13 cellular contexts compared by ENCODE assay signal in genomic region chr11:76824980-76825725, GRCh38. TPM values are rescaled to one million over a fixed set of nuclear protein-coding genes. Genes with fewer than 3 reads are reported as not detected.
DNase-seq lines count a peak whose midpoint lies in the region; ATAC-seq and TF ChIP-seq lines count a peak whose summit lies in the region.
"Had no signal": no experiment of that assay in that cellular context is flagged by ENCODE, and none has a peak within 500 bp of the region (broad histone marks: within the 10 kb centered on the region; RNA-seq: fewer than 3 reads in every experiment).

No MANE protein-coding gene starts in this region.

- H3K14ac ChIP-seq in IMR-90 (replicated peaks; ENCODE audit: low read depth, low read length) = no peak overlapping the region

- H3K27ac Mint-ChIP-seq in CD14-positive monocyte = peak overlapping the region in 5 of 7 donors; percentile 7 to 91 (median 28)

- peaks cover 3% of the 10 kb centered on the region for H3K4me1 ChIP-seq in IMR-90 (ENCODE audit: control insufficient read depth, insufficient read depth, low read length)
- H3K4me1 ChIP-seq in parathyroid adenoma = no peaks in the 10 kb centered on the region
- H3K4me1 ChIP-seq in body of pancreas = no peaks in the 10 kb centered on the region
- H3K4me1 ChIP-seq in HAP-1 = no peaks in the 10 kb centered on the region

- no peak overlapping the region for H2AK9ac ChIP-seq in IMR-90 (replicated peaks; ENCODE audit: low read depth, low read length, poor library complexity)

- no peak overlapping the region for H3K18ac ChIP-seq in IMR-90 (ENCODE audit: low read depth, low read length)

- H3K9ac ChIP-seq in IMR-90 (ENCODE audit: low read depth, low read length) (no peak overlapping the region), parathyroid adenoma (no peak overlapping the region)

- POLR2A ChIA-PET in IMR-90 (lab: Charles Lee; ENCODE audit: unreplicated experiment) = no interaction called here

- no peak for TF ChIP-seq POLR2A in IMR-90 (IDR thresholded peaks at IDR 0.05; ENCODE audit: low read depth, low read length)
- TF ChIP-seq POLR2A in body of pancreas (IDR thresholded peaks at IDR 0.05) = no peak

- dilution Hi-C loops in IMR-90 (cut with HindIII; ENCODE audit: low sequenced_read_pairs, unreplicated experiment) = no loop called here

- no peak overlapping the region; the same call in 1 of the 2 replicates for H2AK5ac ChIP-seq in IMR-90 (ENCODE audit: low read depth, low read length)

- BruUV-seq in IMR-90 (replicated peaks; lab: Mats Ljungman, UMichigan) = no TSS peak

- no peak overlapping the region for H4K91ac ChIP-seq in IMR-90 (ENCODE audit: insufficient read depth, low read depth, low read length)

- H3K9me3 ChIP-seq in IMR-90 (ENCODE audit: control insufficient read depth, insufficient read depth, low read length) (no peaks in the 10 kb centered on the region; the same call in 1 of the 2 replicates), parathyroid adenoma (ENCODE audit: control insufficient read depth, low read length) (no peaks in the 10 kb centered on the region), body of pancreas (no peaks in the 10 kb centered on the region), HAP-1 (0 out of 2 replicates have a peak, but pooled peaks cover 2% of the 10 kb centered on the region)

- H3K27ac ChIP-seq in IMR-90 (ENCODE audit: insufficient read depth, low read length) (no peak overlapping the region), parathyroid adenoma (peak overlapping the region; percentile 11), body of pancreas (no peak overlapping the region)
- H3K27ac ChIP-seq: SK-N-MC had no signal

- no peak for TF ChIP-seq CTCF in CD14-positive monocyte (IDR thresholded peaks at IDR 0.05)
- TF ChIP-seq CTCF in IMR-90 (conservative IDR thresholded peaks at IDR 0.05; ENCODE audit: low read depth, low read length) = no peak
- no peak for TF ChIP-seq CTCF in parathyroid adenoma (IDR thresholded peaks at IDR 0.05)
- no peak for TF ChIP-seq CTCF in body of pancreas (IDR thresholded peaks at IDR 0.05)

- no peak overlapping the region for H3K56ac ChIP-seq in IMR-90 (ENCODE audit: extremely low read depth, insufficient read depth, low read length)

- no peak overlapping the region for H3K4ac ChIP-seq in IMR-90 (ENCODE audit: low read depth, low read length)

- H4K8ac ChIP-seq in IMR-90 (ENCODE audit: low read depth in 2 of 2, low read length in 2 of 2) = no peak overlapping the region

- H2BK5ac ChIP-seq in IMR-90 (ENCODE audit: low read depth, low read length, poor library complexity, severe bottlenecking) = no peak overlapping the region

- no peak overlapping the region for H3K23ac ChIP-seq in IMR-90 (ENCODE audit: low read depth, low read length)

- no peak overlapping the region for H3K4me2 ChIP-seq in IMR-90 (ENCODE audit: low read depth, low read length)
- no peak overlapping the region for H3K4me2 ChIP-seq in parathyroid adenoma (ENCODE audit: low read length)

- intact Hi-C loops in CD14-positive monocyte (cut with micrococcal nuclease) = loop anchor here in 1 of 2 donors (5.0 kb wide), 1 partner anchor 37 kb away; the partner anchor contains the start of gene ACER3
- intact Hi-C loops in IMR-90 (cut with micrococcal nuclease) = no loop called here
- intact Hi-C loops in body of pancreas (cut with DNase I) = no loop called here

- H2BK15ac ChIP-seq in IMR-90 (ENCODE audit: low read depth, low read length) = no peak overlapping the region

- no peaks in the 10 kb centered on the region for H3K36me3 Mint-ChIP-seq in CD14-positive monocyte

- H3K79me1 ChIP-seq in IMR-90 (ENCODE audit: low read depth in 1 of 2, low read length in 2 of 2) = no peaks in the 10 kb centered on the region

- peaks cover 5% of the 10 kb centered on the region for H3K9me1 ChIP-seq in IMR-90 (ENCODE audit: insufficient read depth, low read length)

- H3K9me3 Mint-ChIP-seq in CD14-positive monocyte = peaks cover 0 to 11% (median 1%) of the 10 kb centered on the region in 7 donors

- no peaks in the 10 kb centered on the region for H4K20me1 ChIP-seq in IMR-90 (ENCODE audit: insufficient read depth, low read length)

- no peak overlapping the region for H4K5ac ChIP-seq in IMR-90 (ENCODE audit: low read depth, low read length)

- no peak overlapping the region for H2BK120ac ChIP-seq in IMR-90 (ENCODE audit: low read depth, low read length)

- WGBS in IMR-90 (ENCODE audit: extremely low coverage in 2 of 2, insufficient read length in 1 of 2), 2 experiments = no CpG with 5 or more reads among the region's 5 CpGs
- 64 to 80% methylated on average over 4 to 5 of the region's 5 CpGs for WGBS in body of pancreas, 2 donors

- H3K79me2 ChIP-seq in parathyroid adenoma = no peaks in the 10 kb centered on the region

- peaks cover 44% of the 10 kb centered on the region for H3K4me1 Mint-ChIP-seq in CD14-positive monocyte

- no peaks in the 10 kb centered on the region for H3K36me3 ChIP-seq in IMR-90 (ENCODE audit: control insufficient read depth, insufficient read depth, low read length)
- H3K36me3 ChIP-seq in parathyroid adenoma (ENCODE audit: control insufficient read depth, insufficient read depth, low read length) = no peaks in the 10 kb centered on the region
- H3K36me3 ChIP-seq in body of pancreas (replicated peaks in 1 of 2; ENCODE audit: insufficient read depth in 1 of 2, low read depth in 2 of 2) = no peaks in the 10 kb centered on the region
- H3K36me3 ChIP-seq in HAP-1 (replicated peaks) = no peaks in the 10 kb centered on the region

- no peak for TF ChIP-seq RAD21 in IMR-90 (IDR thresholded peaks at IDR 0.05; ENCODE audit: low read length)

- in situ Hi-C loops in IMR-90 (cut with MboI; ENCODE audit: low sequenced_read_pairs) (no loop called here), HAP-1 (cut with MboI; ENCODE audit: low sequenced_read_pairs) (no loop called here)

- CTCF ChIA-PET in IMR-90 (lab: Yijun Ruan, JAX) = no interaction called here

- H3K4me3 ChIP-seq in IMR-90 (ENCODE audit: insufficient read depth, low read depth, low read length) = no peak overlapping the region
- no peak overlapping the region for H3K4me3 ChIP-seq in parathyroid adenoma (ENCODE audit: low read depth, low read length)
- H3K4me3 ChIP-seq in body of pancreas = no peak overlapping the region
- H3K4me3 ChIP-seq in HAP-1 = no peak overlapping the region
- H3K4me3 ChIP-seq: SK-N-MC had no signal

- no peak overlapping the region for H3K4me3 Mint-ChIP-seq in CD14-positive monocyte

- H3K27me3 ChIP-seq in IMR-90 (ENCODE audit: control insufficient read depth, insufficient read depth, low read length) = peaks cover 12% of the 10 kb centered on the region
- H3K27me3 ChIP-seq in parathyroid adenoma (ENCODE audit: control insufficient read depth, insufficient read depth, low read length) = no peaks in the 10 kb centered on the region
- no peaks in the 10 kb centered on the region for H3K27me3 ChIP-seq in body of pancreas
- no peaks in the 10 kb centered on the region for H3K27me3 ChIP-seq in HAP-1 (ENCODE audit: low read depth)

- peak overlapping the region; percentile 58 for H2AFZ ChIP-seq in IMR-90 (replicated peaks; ENCODE audit: low read length, poor library complexity)
- H2AFZ ChIP-seq in parathyroid adenoma = no peak overlapping the region

- H2BK20ac ChIP-seq in IMR-90 (ENCODE audit: low read depth, low read length) = no peak overlapping the region

- ATAC-seq in IMR-90 (ENCODE audit: low read depth) (peak; percentile 74), GM21529 (IDR thresholded peaks at IDR 0.05; ENCODE audit: unreplicated experiment) (no peak), body of pancreas (no peak), left lobe of liver (no peak)

- no peak for DNase-seq in CD14-positive monocyte (ENCODE audit: low spot score)
- DNase-seq in IMR-90 = peak; percentile 61
- DNase-seq in ecto neural progenitor cell (ENCODE audit: low spot score) = peak; percentile 44
- no peak for DNase-seq in body of pancreas
- no peak for DNase-seq in HAP-1 (ENCODE audit: low spot score in 2 of 2)
- no peak for DNase-seq in left lobe of liver (ENCODE audit: low spot score)
- DNase-seq: activated CD4-positive, alpha-beta T cell treated with anti-CD3 and anti-CD28 coated beads, Interleukin-2, amount 50 U/mL, for 48 hours; amniotic stem cell; DMS 273 treated with DMSO at 0.1 percent for 48 hours; kidney had no signal

- peaks cover 0 to 3% (median 2%) of the 10 kb centered on the region in 3 donors for H3K27me3 Mint-ChIP-seq in CD14-positive monocyte (ENCODE audit: low read depth in 3 of 3)

TF ChIP-seq in IMR-90, 13 proteins besides CTCF, POLR2A, EP300 and RAD21 (continues in another document):
- TF ChIP-seq USF2 (IDR thresholded peaks at IDR 0.05; ENCODE audit: low read depth, low read length) (no peak), ELK1 (IDR thresholded peaks at IDR 0.05; ENCODE audit: borderline replicate concordance, low read depth, low read length) (no peak), MXI1 (IDR thresholded peaks at IDR 0.05; ENCODE audit: borderline replicate concordance, low read depth, low read length) (no peak), MAZ (IDR thresholded peaks at IDR 0.05; ENCODE audit: borderline replicate concordance, low read depth, low read length) (no peak)

RNA-seq across cellular contexts. Expression of gene ACER3, which starts 35.6 kb away (rescaled TPM):
- 10 to 100 TPM; 22.9 to 45.4 TPM for polyA plus RNA-seq in CD14-positive monocyte
- 10.0 and 10.3 TPM in 2 replicates for total RNA-seq in IMR-90 (2012; rRNA removed)
- 3.3 and 3.5 TPM in 2 replicates for polyA plus RNA-seq in IMR-90 (2012; rRNA removed)
- 0.74 and 5.6 TPM in 2 replicates for polyA plus RNA-seq in IMR-90 (2012; cell fraction: cytosol; rRNA removed)
- 2.0 and 5.1 TPM in 2 replicates for polyA plus RNA-seq in IMR-90 (2012; cell fraction: nucleus; rRNA removed; ENCODE audit: low replicate concordance)
- total RNA-seq in body of pancreas = 1 to 10 TPM; 4.6 to 5.2 TPM
- total RNA-seq in left lobe of liver = 4.8 TPM

RNA-seq across cellular contexts. Expression of gene TSKU, which starts 42.0 kb away (rescaled TPM):
- not detected for polyA plus RNA-seq in CD14-positive monocyte
- total RNA-seq in IMR-90 (2012; rRNA removed) = 6.4 and 6.8 TPM in 2 replicates
- polyA plus RNA-seq in IMR-90 (2012; rRNA removed) = 26.6 and 28.7 TPM in 2 replicates
- 13.1 and 43.5 TPM in 2 replicates for polyA plus RNA-seq in IMR-90 (2012; cell fraction: cytosol; rRNA removed)
- polyA plus RNA-seq in IMR-90 (2012; cell fraction: nucleus; rRNA removed; ENCODE audit: low replicate concordance) = 11.3 and 20.6 TPM in 2 replicates
- total RNA-seq in body of pancreas = 10 to 100 TPM; 32.7 to 51.7 TPM
- total RNA-seq in left lobe of liver = 547 TPM

Comparison
In these comparisons a context has a peak if more than half of its experiments do, and no peak if none do; other contexts are left out.
1. DNase-seq: peak in IMR-90 (single experiment) and ecto neural progenitor cell (single experiment); none in CD14-positive monocyte (single experiment), body of pancreas (0 of 4), HAP-1 (0 of 2) and left lobe of liver (single experiment).
2. RNA of gene TSKU, which starts 42.0 kb away (total RNA-seq): 547 TPM in left lobe of liver (single experiment); 32.7 to 51.7 TPM in body of pancreas and 6.4 to 6.8 TPM in IMR-90; every median in the first group is over 10 times any median in the second.